Comparison of ENCODE assay signal across 11 cellular contexts in genomic region chr3:195722173-195723000, GRCh38. TPM values are rescaled to one million over a fixed set of nuclear protein-coding genes. Genes with fewer than 3 reads are reported as not detected.
DNase-seq lines count a peak whose midpoint lies in the region; ATAC-seq, FAIRE-seq and TF ChIP-seq lines count a peak whose summit lies in the region.
"Not testable (repeated sequence)": the region's sequence is repeated elsewhere in the genome, so short reads cannot be mapped to it uniquely, and the experiment has no call there.
"Had no signal": no experiment of that assay in that cellular context is flagged by ENCODE, and none has a peak within 500 bp of the region (broad histone marks: within the 10 kb centered on the region; RNA-seq: fewer than 3 reads in every experiment).

No MANE protein-coding gene starts in this region.

- peak; percentile 71 for FAIRE-seq in HepG2 (lab: Jason Lieb, UNC)

- not testable (repeated sequence) for H2AFZ ChIP-seq in hepatocyte; HepG2 (ENCODE audit: low read length)

- CTCF ChIA-PET in WTC11 (lab: Charles Lee); HepG2 (lab: Yijun Ruan, JAX; ENCODE audit: low intra/inter-chr PET ratio, low total read pairs): not testable (repeated sequence)

- H3K9ac ChIP-seq in duodenal mucosa (ENCODE audit: low read depth in 1 of 2, low read length in 2 of 2); HepG2 (ENCODE audit: insufficient read depth, low read depth, low read length): not testable (repeated sequence)

- not testable (repeated sequence) for H3K4me2 ChIP-seq in hepatocyte
- peak overlapping the region; percentile 45 for H3K4me2 ChIP-seq in HepG2 (ENCODE audit: low read depth, low read length)

- BruUV-seq in HepG2 (replicated peaks; lab: Mats Ljungman, UMichigan), result not testable (repeated sequence)

- H3K27ac Mint-ChIP-seq in WTC11 (peak overlapping the region; percentile 58), mesothelial cell of epicardium (peak overlapping the region; percentile 86)

- in situ Hi-C loops in HepG2 (cut with HindIII; ENCODE audit: extremely low pct_ligation_motif_present, low pct_unique_long_range_greater_than_20kb), result not testable (repeated sequence)

- not testable (repeated sequence) for TF ChIP-seq CTCF in WTC11 (IDR thresholded peaks at IDR 0.05); hepatocyte (IDR thresholded peaks at IDR 0.05; ENCODE audit: poor library complexity); HepG2 (CRISPR knock-in tag; IDR thresholded peaks at IDR 0.05); mesothelial cell of epicardium (IDR thresholded peaks at IDR 0.05; ENCODE audit: unreplicated experiment)

- H3K4me1 ChIP-seq in duodenal mucosa (ENCODE audit: control insufficient read depth in 1 of 2, insufficient read depth in 2 of 2, low read length in 2 of 2), result peaks cover 12 to 23% of the 10 kb centered on the region in 2 donors
- H3K4me1 ChIP-seq in hepatocyte (ENCODE audit: insufficient read depth), result peaks cover 11% of the 10 kb centered on the region
- peaks cover 18% of the 10 kb centered on the region for H3K4me1 ChIP-seq in HepG2 (ENCODE audit: insufficient read depth, low read length)

- H3K9me3 Mint-ChIP-seq in WTC11, mesothelial cell of epicardium: not testable (repeated sequence)

- not testable (repeated sequence) for H3K9me3 ChIP-seq in duodenal mucosa (ENCODE audit: control insufficient read depth in 1 of 2, low read length in 2 of 2); hepatocyte (ENCODE audit: low read depth); HepG2 (ENCODE audit: low read length)

- not testable (repeated sequence) for TF ChIP-seq POLR2A in HepG2 (IDR thresholded peaks at IDR 0.05; ENCODE audit: insufficient read depth in 1 of 2, low read depth in 2 of 2, low read length in 2 of 2)

- 81% methylated on average over 20 of the region's 21 CpGs for WGBS in hepatocyte (ENCODE audit: low lambda C conversion rate, missing lambda C conversion rate)
- WGBS in HepG2 (ENCODE audit: low lambda C conversion rate), result 68% methylated on average over 8 of the region's 21 CpGs

- not testable (repeated sequence) for TF ChIP-seq EP300 in HepG2 (IDR thresholded peaks at IDR 0.05; ENCODE audit: low read depth in 2 of 2, low read length in 2 of 2); HepG2 (CRISPR knock-in tag; IDR thresholded peaks at IDR 0.05; ENCODE audit: borderline replicate concordance)

- H3K36me3 ChIP-seq in H7 (replicated peaks; ENCODE audit: control insufficient read depth, insufficient read depth, low read length); duodenal mucosa (ENCODE audit: control insufficient read depth in 1 of 2, insufficient read depth in 2 of 2, low read length in 2 of 2); hepatocyte (replicated peaks; ENCODE audit: insufficient read depth, low read depth); HepG2 (replicated peaks in 1 of 2; ENCODE audit: control insufficient read depth in 1 of 2, insufficient read depth in 2 of 2, low read length in 2 of 2): not testable (repeated sequence)

- not testable (repeated sequence) for H4K20me1 ChIP-seq in hepatocyte (ENCODE audit: insufficient read depth, poor library complexity, severe bottlenecking); HepG2 (ENCODE audit: insufficient read depth, low read length)

- intact Hi-C loops in HepG2 (cut with micrococcal nuclease; ENCODE audit: unreplicated experiment); sciatic nerve (cut with DNase I): not testable (repeated sequence)

- H3K36me3 Mint-ChIP-seq in WTC11, mesothelial cell of epicardium: not testable (repeated sequence)

- H3K4me3 ChIP-seq in H7 (ENCODE audit: insufficient read depth, low read depth, low read length); hepatocyte; HepG2 (replicated peaks in 1 of 3; ENCODE audit: insufficient read depth in 1 of 3, low read depth in 2 of 3, low read length in 3 of 3): not testable (repeated sequence)
- peak overlapping the region; percentile 3 to 56 for H3K4me3 ChIP-seq in duodenal mucosa (ENCODE audit: low read depth in 1 of 2, low read length in 2 of 2)

- not testable (repeated sequence) for H3K9me2 ChIP-seq in hepatocyte (replicated peaks; ENCODE audit: insufficient read depth)

- POLR2A ChIA-PET in WTC11 (lab: Charles Lee); HepG2 (lab: Yijun Ruan, JAX): not testable (repeated sequence)

- peak; percentile 22 for DNase-seq in H7
- DNase-seq in WTC11 (ENCODE audit: low spot score); hepatocyte (ENCODE audit: low spot score); HepG2 (ENCODE audit: low spot score); mesothelial cell of epicardium (ENCODE audit: low spot score in 2 of 2, unreplicated experiment in 2 of 2); sciatic nerve (ENCODE audit: low spot score): not testable (repeated sequence)

- H3K4me1 Mint-ChIP-seq in WTC11 (peaks cover 34% of the 10 kb centered on the region), mesothelial cell of epicardium (peaks cover 19% of the 10 kb centered on the region)

- H3K4me3 Mint-ChIP-seq in WTC11, mesothelial cell of epicardium: not testable (repeated sequence)

- H3K79me2 ChIP-seq in hepatocyte; HepG2 (ENCODE audit: insufficient read depth, low read length): not testable (repeated sequence)

- not testable (repeated sequence) for H3K27me3 Mint-ChIP-seq in WTC11 (ENCODE audit: low read depth); mesothelial cell of epicardium (ENCODE audit: low read depth)

- not testable (repeated sequence) for H3K27ac ChIP-seq in duodenal mucosa (ENCODE audit: low read depth, low read length); HepG2 (ENCODE audit: extremely low read length, insufficient read depth, low read length)
- peak overlapping the region; percentile 75 for H3K27ac ChIP-seq in hepatocyte

- TF ChIP-seq RAD21 in HepG2 (CRISPR knock-in tag; IDR thresholded peaks at IDR 0.05), result not testable (repeated sequence)

- H3K27me3 ChIP-seq in H7 (ENCODE audit: control insufficient read depth, insufficient read depth, low read length); duodenal mucosa (ENCODE audit: control insufficient read depth in 1 of 2, insufficient read depth in 2 of 2, low read length in 2 of 2); hepatocyte; HepG2 (ENCODE audit: control insufficient read depth in 1 of 2, insufficient read depth in 2 of 2, low read length in 2 of 2): not testable (repeated sequence)

- ATAC-seq in WTC11, result not testable (repeated sequence)
- ATAC-seq in HepG2, result peak; percentile 74
- ATAC-seq in sciatic nerve, result peak; percentile 31

RNA-seq across cellular contexts. Expression of gene MUC20, which starts 1.6 kb away (rescaled TPM):
- 0.52 and 0.69 TPM in 2 replicates for total RNA-seq in H7 (2014; rRNA removed; shearing (Covaris generic))
- total RNA-seq in WTC11 (2021), result 0.34 to 0.77 TPM (median 0.57 TPM) in 3 replicates
- total RNA-seq in hepatocyte, result 3.5 and 4.5 TPM in 2 replicates
- polyA plus RNA-seq in hepatocyte, result 8.2 and 15.3 TPM in 2 replicates
- total RNA-seq in HepG2 (2016; rRNA removed; fragmentation: Illumina TruSeq; extraction: Trizol), result 0.24 TPM in 1 of 2 replicates, not detected in the other
- not detected in 2 replicates for total RNA-seq in HepG2 (2016; cell fraction: cytosol; rRNA removed; fragmentation: Illumina TruSeq; extraction: Trizol; ENCODE audit: low read depth)
- total RNA-seq in HepG2 (2016; cell fraction: insoluble cytoplasmic fraction; rRNA removed; fragmentation: Illumina TruSeq; extraction: Trizol), result 0.09 TPM in 1 of 2 replicates, not detected in the other
- total RNA-seq in HepG2 (2016; cell fraction: membrane; rRNA removed; fragmentation: Illumina TruSeq; extraction: Trizol), result not detected in 2 replicates
- 0.34 TPM in 1 of 2 replicates, not detected in the other for total RNA-seq in HepG2 (2016; cell fraction: nucleus; rRNA removed; fragmentation: Illumina TruSeq; extraction: Trizol)
- polyA plus RNA-seq in HepG2 (2011; rRNA removed), result 0.83 and 1.2 TPM in 2 replicates
- 0.35 and 0.39 TPM in 2 replicates for polyA plus RNA-seq in HepG2 (2011; cell fraction: cytosol; rRNA removed)
- 4.6 and 6.0 TPM in 2 replicates for polyA plus RNA-seq in HepG2 (2011; cell fraction: nucleus; rRNA removed)
- 1.5 and 1.9 TPM in 2 replicates for polyA plus RNA-seq in HepG2 (2012)
- polyA plus RNA-seq in HepG2 (2016; cell fraction: cytosol; fragmentation: Illumina TruSeq; extraction: Trizol; ENCODE audit: low read depth), result 0.11 TPM in 1 of 2 replicates, not detected in the other
- polyA plus RNA-seq in HepG2 (2016; cell fraction: insoluble cytoplasmic fraction; fragmentation: Illumina TruSeq; extraction: Trizol; ENCODE audit: low read depth), result 0.23 TPM in 1 of 2 replicates, not detected in the other
- polyA plus RNA-seq in HepG2 (2016; cell fraction: membrane; fragmentation: Illumina TruSeq; extraction: Trizol; ENCODE audit: low read depth), result 0.16 and 0.24 TPM in 2 replicates
- polyA plus RNA-seq in HepG2 (2016; cell fraction: nucleus; fragmentation: Illumina TruSeq; extraction: Trizol; ENCODE audit: insufficient read depth, low read depth), result 0.79 and 1.7 TPM in 2 replicates
- polyA minus RNA-seq in HepG2 (2011; rRNA and poly(A)+ RNA removed; ENCODE audit: low replicate concordance), result 0.23 and 0.48 TPM in 2 replicates
- not detected in 2 replicates for polyA minus RNA-seq in HepG2 (2011; cell fraction: cytosol; rRNA and poly(A)+ RNA removed)
- polyA minus RNA-seq in HepG2 (2011; cell fraction: nucleus; rRNA and poly(A)+ RNA removed), result 1.2 TPM in 1 of 2 replicates, not detected in the other
- 8.7 to 11.7 TPM (median 9.4 TPM) in 3 replicates for total RNA-seq in mesothelial cell of epicardium
- 28.7 TPM for total RNA-seq in sciatic nerve
- total RNA-seq: GM23338, HT1080, IMR-90 had no signal
- polyA plus RNA-seq: CD8-positive, alpha-beta memory T cell had no signal
